In the genomic region with DNA sequence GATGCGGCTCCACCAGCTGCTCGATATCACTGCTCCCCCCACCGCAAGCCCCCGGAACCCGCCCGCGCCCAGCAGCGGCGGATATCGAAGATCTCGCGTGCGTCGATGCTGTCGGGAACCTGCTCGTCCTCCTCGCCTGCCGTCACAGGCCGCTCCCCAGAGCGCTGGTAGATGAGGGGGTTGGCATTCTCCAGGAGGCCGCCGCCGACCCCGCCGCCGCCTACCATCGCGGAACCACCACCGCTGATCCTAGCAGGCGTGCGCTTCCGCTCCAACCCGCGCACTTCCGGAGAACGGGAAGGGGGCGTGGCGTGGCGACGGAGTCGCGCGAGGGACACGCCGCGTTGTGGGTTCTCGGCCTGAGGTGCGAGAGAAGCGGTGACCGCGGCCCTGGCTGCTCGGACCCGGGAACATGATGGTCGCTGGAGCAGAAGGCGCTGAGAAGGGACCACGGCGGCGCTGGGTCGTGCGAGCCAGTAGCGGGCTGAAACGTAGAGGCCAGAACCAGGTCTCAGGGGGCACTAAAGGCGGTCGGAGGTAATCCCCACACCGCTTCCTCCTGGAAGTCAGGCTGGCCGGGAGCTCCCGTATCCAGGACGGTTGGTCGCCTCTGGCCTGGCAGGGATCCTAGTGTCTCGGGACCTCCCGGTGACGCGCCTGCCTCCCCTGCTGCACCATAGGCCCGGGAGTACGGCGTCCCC, we compare ENCODE assay signal across 8 cellular contexts. TPM values are rescaled to one million over a fixed set of nuclear protein-coding genes. Genes with fewer than 3 reads are reported as not detected.
DNase-seq lines count a peak whose midpoint lies in the region; ATAC-seq and TF ChIP-seq lines count a peak whose summit lies in the region.

TSS of gene CIAO2B (minus strand) at position 265 of the 701 bp plus-strand sequence. CDS start at position 227, 38 bp downstream.

- H3K27ac Mint-ChIP-seq in stimulated activated naive CD8-positive, alpha-beta T cell treated with anti-CD3 and anti-CD28 coated beads, Interleukin-15, amount 100 ng/mL, for 72 hours = peak within 1 kb of the TSS; percentile 97 to 99

- no peaks in the 10 kb centered on the region for H3F3A ChIP-seq in neural cell (ENCODE audit: insufficient read depth, low read length, poor library complexity, severe bottlenecking)

- peak within 1 kb of the TSS; percentile 98 to 100 for H3K4me3 Mint-ChIP-seq in stimulated activated naive CD8-positive, alpha-beta T cell treated with anti-CD3 and anti-CD28 coated beads, Interleukin-15, amount 100 ng/mL, for 72 hours

- H3K9me2 ChIP-seq in Karpas-422 (replicated peaks; ENCODE audit: insufficient read depth, low read length) (no peaks in the 10 kb centered on the region), neural cell (ENCODE audit: insufficient read depth, low read length) (no peaks in the 10 kb centered on the region)

- DNase-seq in Daoy (ENCODE audit: low read depth) (peak; percentile 89), Karpas-422 (peak; percentile 96), SHP77 treated with DMSO at 0.1 percent for 48 hours (lab: John Stamatoyannopoulos, UW) (peak; percentile 37), activated gamma-delta T cell (lab: John Stamatoyannopoulos, UW) (peak; percentile 82), fibroblast of the conjunctiva (ENCODE audit: low read depth) (peak; percentile 52)
- peak; percentile 83 to 90 for DNase-seq in stimulated activated naive CD8-positive, alpha-beta T cell treated with anti-CD3 and anti-CD28 coated beads, Interleukin-15, amount 100 ng/mL, for 72 hours

- peak within 1 kb of the TSS; percentile 48; the same call in 1 of the 2 replicates for H3K27ac ChIP-seq in Karpas-422 (ENCODE audit: low read length)
- peak within 1 kb of the TSS; percentile 86 for H3K27ac ChIP-seq in neural cell (ENCODE audit: low read length)

- TF ChIP-seq RAD21 in neural cell (conservative IDR thresholded peaks at IDR 0.05) = peak; percentile 29

- no peaks in the 10 kb centered on the region for H3K9me3 Mint-ChIP-seq in stimulated activated naive CD8-positive, alpha-beta T cell treated with anti-CD3 and anti-CD28 coated beads, Interleukin-15, amount 100 ng/mL, for 72 hours

- TF ChIP-seq CTCF in neural cell (IDR thresholded peaks at IDR 0.05; ENCODE audit: poor library complexity, severe bottlenecking) = no peak

- H2AFZ ChIP-seq in Karpas-422 (ENCODE audit: low read length) = 0 out of 2 replicates have a peak within 1 kb of the TSS, but pooled peaks have one; percentile 57
- peak within 1 kb of the TSS; percentile 92 for H2AFZ ChIP-seq in neural cell (ENCODE audit: low read depth, low read length)

- H3K4me3 ChIP-seq in Karpas-422 (ENCODE audit: low read length) = peak within 1 kb of the TSS; percentile 100
- peak within 1 kb of the TSS; percentile 99 for H3K4me3 ChIP-seq in neural cell (ENCODE audit: low read length)

- peak within 1 kb of the TSS; percentile 93 for H3K9ac ChIP-seq in Karpas-422 (ENCODE audit: low read length)
- peak within 1 kb of the TSS; percentile 97 for H3K9ac ChIP-seq in neural cell (ENCODE audit: low read length)

- peaks cover 73% of the 10 kb centered on the region for H3K4me1 Mint-ChIP-seq in stimulated activated naive CD8-positive, alpha-beta T cell treated with anti-CD3 and anti-CD28 coated beads, Interleukin-15, amount 100 ng/mL, for 72 hours

- peaks cover 12% of the 10 kb centered on the region; the same call in 1 of the 2 replicates for H4K20me1 ChIP-seq in Karpas-422 (ENCODE audit: insufficient read depth, low read depth, low read length)
- H4K20me1 ChIP-seq in neural cell (ENCODE audit: insufficient read depth) = peaks cover 5% of the 10 kb centered on the region

- H3K36me3 ChIP-seq in Karpas-422 (ENCODE audit: insufficient read depth, low read length) = 0 out of 2 replicates have a peak, but pooled peaks cover 12% of the 10 kb centered on the region
- no peaks in the 10 kb centered on the region for H3K36me3 ChIP-seq in neural cell (ENCODE audit: insufficient read depth, low read length)

- peak; percentile 66 for ATAC-seq in GM21825 (IDR thresholded peaks at IDR 0.05; ENCODE audit: unreplicated experiment)
- peak; percentile 91 for ATAC-seq in stimulated activated naive CD8-positive, alpha-beta T cell treated with anti-CD3 and anti-CD28 coated beads, Interleukin-15, amount 100 ng/mL, for 72 hours

- H3K9me3 ChIP-seq in Karpas-422 (ENCODE audit: low read length) (no peaks in the 10 kb centered on the region), neural cell (ENCODE audit: low read length) (no peaks in the 10 kb centered on the region)

- H3K27me3 Mint-ChIP-seq in stimulated activated naive CD8-positive, alpha-beta T cell treated with anti-CD3 and anti-CD28 coated beads, Interleukin-15, amount 100 ng/mL, for 72 hours = no peaks in the 10 kb centered on the region

- H3K79me2 ChIP-seq in Karpas-422 (ENCODE audit: low read length) = peaks cover 42% of the 10 kb centered on the region
- H3K79me2 ChIP-seq in neural cell (replicated peaks; ENCODE audit: insufficient read depth, low read length) = peaks cover 10% of the 10 kb centered on the region

- H3K27me3 ChIP-seq in Karpas-422 (ENCODE audit: low read length) = no peaks in the 10 kb centered on the region
- no peaks in the 10 kb centered on the region for H3K27me3 ChIP-seq in neural cell (ENCODE audit: insufficient read depth, low read depth, low read length)

- H3K4me1 ChIP-seq in Karpas-422 (ENCODE audit: low read length) = peaks cover 25% of the 10 kb centered on the region

- H3K4me2 ChIP-seq in Karpas-422 (ENCODE audit: low read depth, low read length, poor library complexity, severe bottlenecking) (peak within 1 kb of the TSS; percentile 96), neural cell (ENCODE audit: low read length) (peak within 1 kb of the TSS; percentile 99)

- TF ChIP-seq EP300 in neural cell (conservative IDR thresholded peaks at IDR 0.05; ENCODE audit: poor library complexity, severe bottlenecking) = no peak

TF ChIP-seq in neural cell, 6 proteins besides CTCF, POLR2A, EP300 and RAD21:
- peak; percentile 22 for TF ChIP-seq SMC3 (conservative IDR thresholded peaks at IDR 0.05; ENCODE audit: poor library complexity)
- TF ChIP-seq EZH2 (IDR thresholded peaks at IDR 0.05; ENCODE audit: borderline replicate concordance, insufficient read depth, low read length, poor library complexity, severe bottlenecking) = no peak
- TF ChIP-seq MXI1 (conservative IDR thresholded peaks at IDR 0.05; ENCODE audit: poor library complexity, severe bottlenecking) = peak; percentile 88
- TF ChIP-seq REST (IDR thresholded peaks at IDR 0.05; ENCODE audit: borderline replicate concordance) = peak; percentile 53
- peak; percentile 97 for TF ChIP-seq POLR2AphosphoS5 (IDR thresholded peaks at IDR 0.05)
- TF ChIP-seq TAF1 (IDR thresholded peaks at IDR 0.05; ENCODE audit: low read depth) = peak; percentile 53
TF ChIP-seq in neural cell: peak in this region for 5.

RNA-seq across cellular contexts. Expression of gene CIAO2B, which starts in this region (rescaled TPM):
- total RNA-seq in Daoy (2014; rRNA removed; shearing (Covaris generic)) = 127 and 129 TPM in 2 replicates
- 121 and 227 TPM in 2 replicates for total RNA-seq in Karpas-422 (2014; rRNA removed; shearing (Covaris generic); ENCODE audit: low replicate concordance)
- polyA plus RNA-seq in neural cell = 323 and 339 TPM in 2 replicates
- polyA minus RNA-seq in neural cell = 85.8 and 91.8 TPM in 2 replicates

Comparison
In these comparisons a context has a peak if more than half of its experiments do, and no peak if none do; other contexts are left out.
1. Peak in every context shown above with its lines: DNase-seq, ATAC-seq, H3K4me3 ChIP-seq and H3K27ac ChIP-seq.
2. DNase-seq: peak in every context shown above with its lines; median percentile 96 in Karpas-422; 89 in Daoy; 86 in stimulated activated naive CD8-positive, alpha-beta T cell treated with anti-CD3 and anti-CD28 coated beads, Interleukin-15, amount 100 ng/mL, for 72 hours; 82 in activated gamma-delta T cell; 52 in fibroblast of the conjunctiva; 37 in SHP77 treated with DMSO at 0.1 percent for 48 hours.